Comparison of ENCODE assay signal across 1 cellular context in the genomic region with DNA sequence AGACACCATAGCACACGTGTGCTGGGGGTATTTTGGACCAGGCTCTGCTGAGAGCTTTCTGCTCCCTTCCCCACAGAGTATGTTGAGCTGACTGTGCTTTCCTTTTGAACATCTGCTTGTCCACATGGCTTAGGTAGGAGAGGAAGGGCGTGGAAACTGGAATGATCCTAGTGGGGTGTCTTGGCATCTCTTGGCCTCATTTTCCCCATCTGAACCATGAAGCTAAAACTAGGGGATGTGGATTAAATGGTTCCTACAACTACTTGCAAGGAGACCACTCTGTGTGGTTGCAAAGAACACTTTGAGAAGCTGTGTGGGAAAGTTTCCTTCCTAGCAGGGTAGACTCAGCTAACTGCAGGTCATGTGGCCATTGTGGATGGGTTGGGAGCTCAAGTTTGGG.
TF ChIP-seq lines count a peak whose summit lies in the region.

No MANE protein-coding gene starts in this region.

TF ChIP-seq in H1, 55 proteins besides CTCF, POLR2A, EP300 and RAD21:
- TF ChIP-seq EGR1 (IDR thresholded peaks at IDR 0.05; ENCODE audit: borderline replicate concordance, low read depth, low read length) (no peak), TAF1 (IDR thresholded peaks at IDR 0.05; ENCODE audit: low read depth, low read length) (no peak), JUND (IDR thresholded peaks at IDR 0.05; ENCODE audit: low read length) (no peak), KDM1A (IDR thresholded peaks at IDR 0.05; ENCODE audit: borderline replicate concordance, low read length) (no peak), SIRT6 (IDR thresholded peaks at IDR 0.05; ENCODE audit: low read length) (no peak), POU5F1 (IDR thresholded peaks at IDR 0.05; ENCODE audit: low read depth, low read length) (no peak), CBX5 (IDR thresholded peaks at IDR 0.05; ENCODE audit: low read depth, low read length) (no peak), CHD1 (IDR thresholded peaks at IDR 0.05; ENCODE audit: low read depth, low read length) (no peak), RFX5 (IDR thresholded peaks at IDR 0.05; ENCODE audit: borderline replicate concordance, low read depth, low read length) (no peak), SRF (IDR thresholded peaks at IDR 0.05; ENCODE audit: low read depth, low read length) (no peak), ASH2L (IDR thresholded peaks at IDR 0.05; ENCODE audit: low read length) (no peak), CBX8 (IDR thresholded peaks at IDR 0.05; ENCODE audit: borderline replicate concordance, low read depth, low read length) (no peak), JUN (IDR thresholded peaks at IDR 0.05; ENCODE audit: low read depth, low read length) (no peak), CHD2 (IDR thresholded peaks at IDR 0.05; ENCODE audit: low read length) (no peak), NRF1 (IDR thresholded peaks at IDR 0.05; ENCODE audit: low read depth, low read length) (no peak), KDM4A (IDR thresholded peaks at IDR 0.05; ENCODE audit: low read depth, low read length, severe bottlenecking) (no peak), CEBPB (IDR thresholded peaks at IDR 0.05; ENCODE audit: low read depth, low read length) (no peak)
- TF ChIP-seq, protein P1, sequence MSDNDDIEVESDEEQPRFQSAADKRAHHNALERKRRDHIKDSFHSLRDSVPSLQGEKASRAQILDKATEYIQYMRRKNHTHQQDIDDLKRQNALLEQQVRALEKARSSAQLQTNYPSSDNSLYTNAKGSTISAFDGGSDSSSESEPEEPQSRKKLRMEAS (IDR thresholded peaks at IDR 0.05) = no peak
- TF ChIP-seq, protein P2, sequence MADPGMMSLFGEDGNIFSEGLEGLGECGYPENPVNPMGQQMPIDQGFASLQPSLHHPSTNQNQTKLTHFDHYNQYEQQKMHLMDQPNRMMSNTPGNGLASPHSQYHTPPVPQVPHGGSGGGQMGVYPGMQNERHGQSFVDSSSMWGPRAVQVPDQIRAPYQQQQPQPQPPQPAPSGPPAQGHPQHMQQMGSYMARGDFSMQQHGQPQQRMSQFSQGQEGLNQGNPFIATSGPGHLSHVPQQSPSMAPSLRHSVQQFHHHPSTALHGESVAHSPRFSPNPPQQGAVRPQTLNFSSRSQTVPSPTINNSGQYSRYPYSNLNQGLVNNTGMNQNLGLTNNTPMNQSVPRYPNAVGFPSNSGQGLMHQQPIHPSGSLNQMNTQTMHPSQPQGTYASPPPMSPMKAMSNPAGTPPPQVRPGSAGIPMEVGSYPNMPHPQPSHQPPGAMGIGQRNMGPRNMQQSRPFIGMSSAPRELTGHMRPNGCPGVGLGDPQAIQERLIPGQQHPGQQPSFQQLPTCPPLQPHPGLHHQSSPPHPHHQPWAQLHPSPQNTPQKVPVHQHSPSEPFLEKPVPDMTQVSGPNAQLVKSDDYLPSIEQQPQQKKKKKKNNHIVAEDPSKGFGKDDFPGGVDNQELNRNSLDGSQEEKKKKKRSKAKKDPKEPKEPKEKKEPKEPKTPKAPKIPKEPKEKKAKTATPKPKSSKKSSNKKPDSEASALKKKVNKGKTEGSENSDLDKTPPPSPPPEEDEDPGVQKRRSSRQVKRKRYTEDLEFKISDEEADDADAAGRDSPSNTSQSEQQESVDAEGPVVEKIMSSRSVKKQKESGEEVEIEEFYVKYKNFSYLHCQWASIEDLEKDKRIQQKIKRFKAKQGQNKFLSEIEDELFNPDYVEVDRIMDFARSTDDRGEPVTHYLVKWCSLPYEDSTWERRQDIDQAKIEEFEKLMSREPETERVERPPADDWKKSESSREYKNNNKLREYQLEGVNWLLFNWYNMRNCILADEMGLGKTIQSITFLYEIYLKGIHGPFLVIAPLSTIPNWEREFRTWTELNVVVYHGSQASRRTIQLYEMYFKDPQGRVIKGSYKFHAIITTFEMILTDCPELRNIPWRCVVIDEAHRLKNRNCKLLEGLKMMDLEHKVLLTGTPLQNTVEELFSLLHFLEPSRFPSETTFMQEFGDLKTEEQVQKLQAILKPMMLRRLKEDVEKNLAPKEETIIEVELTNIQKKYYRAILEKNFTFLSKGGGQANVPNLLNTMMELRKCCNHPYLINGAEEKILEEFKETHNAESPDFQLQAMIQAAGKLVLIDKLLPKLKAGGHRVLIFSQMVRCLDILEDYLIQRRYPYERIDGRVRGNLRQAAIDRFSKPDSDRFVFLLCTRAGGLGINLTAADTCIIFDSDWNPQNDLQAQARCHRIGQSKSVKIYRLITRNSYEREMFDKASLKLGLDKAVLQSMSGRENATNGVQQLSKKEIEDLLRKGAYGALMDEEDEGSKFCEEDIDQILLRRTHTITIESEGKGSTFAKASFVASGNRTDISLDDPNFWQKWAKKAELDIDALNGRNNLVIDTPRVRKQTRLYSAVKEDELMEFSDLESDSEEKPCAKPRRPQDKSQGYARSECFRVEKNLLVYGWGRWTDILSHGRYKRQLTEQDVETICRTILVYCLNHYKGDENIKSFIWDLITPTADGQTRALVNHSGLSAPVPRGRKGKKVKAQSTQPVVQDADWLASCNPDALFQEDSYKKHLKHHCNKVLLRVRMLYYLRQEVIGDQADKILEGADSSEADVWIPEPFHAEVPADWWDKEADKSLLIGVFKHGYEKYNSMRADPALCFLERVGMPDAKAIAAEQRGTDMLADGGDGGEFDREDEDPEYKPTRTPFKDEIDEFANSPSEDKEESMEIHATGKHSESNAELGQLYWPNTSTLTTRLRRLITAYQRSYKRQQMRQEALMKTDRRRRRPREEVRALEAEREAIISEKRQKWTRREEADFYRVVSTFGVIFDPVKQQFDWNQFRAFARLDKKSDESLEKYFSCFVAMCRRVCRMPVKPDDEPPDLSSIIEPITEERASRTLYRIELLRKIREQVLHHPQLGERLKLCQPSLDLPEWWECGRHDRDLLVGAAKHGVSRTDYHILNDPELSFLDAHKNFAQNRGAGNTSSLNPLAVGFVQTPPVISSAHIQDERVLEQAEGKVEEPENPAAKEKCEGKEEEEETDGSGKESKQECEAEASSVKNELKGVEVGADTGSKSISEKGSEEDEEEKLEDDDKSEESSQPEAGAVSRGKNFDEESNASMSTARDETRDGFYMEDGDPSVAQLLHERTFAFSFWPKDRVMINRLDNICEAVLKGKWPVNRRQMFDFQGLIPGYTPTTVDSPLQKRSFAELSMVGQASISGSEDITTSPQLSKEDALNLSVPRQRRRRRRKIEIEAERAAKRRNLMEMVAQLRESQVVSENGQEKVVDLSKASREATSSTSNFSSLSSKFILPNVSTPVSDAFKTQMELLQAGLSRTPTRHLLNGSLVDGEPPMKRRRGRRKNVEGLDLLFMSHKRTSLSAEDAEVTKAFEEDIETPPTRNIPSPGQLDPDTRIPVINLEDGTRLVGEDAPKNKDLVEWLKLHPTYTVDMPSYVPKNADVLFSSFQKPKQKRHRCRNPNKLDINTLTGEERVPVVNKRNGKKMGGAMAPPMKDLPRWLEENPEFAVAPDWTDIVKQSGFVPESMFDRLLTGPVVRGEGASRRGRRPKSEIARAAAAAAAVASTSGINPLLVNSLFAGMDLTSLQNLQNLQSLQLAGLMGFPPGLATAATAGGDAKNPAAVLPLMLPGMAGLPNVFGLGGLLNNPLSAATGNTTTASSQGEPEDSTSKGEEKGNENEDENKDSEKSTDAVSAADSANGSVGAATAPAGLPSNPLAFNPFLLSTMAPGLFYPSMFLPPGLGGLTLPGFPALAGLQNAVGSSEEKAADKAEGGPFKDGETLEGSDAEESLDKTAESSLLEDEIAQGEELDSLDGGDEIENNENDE (IDR thresholded peaks at IDR 0.05; ENCODE audit: insufficient replicate concordance, low read length) = no peak
